8 cellular contexts compared by ENCODE assay signal in the genomic region with DNA sequence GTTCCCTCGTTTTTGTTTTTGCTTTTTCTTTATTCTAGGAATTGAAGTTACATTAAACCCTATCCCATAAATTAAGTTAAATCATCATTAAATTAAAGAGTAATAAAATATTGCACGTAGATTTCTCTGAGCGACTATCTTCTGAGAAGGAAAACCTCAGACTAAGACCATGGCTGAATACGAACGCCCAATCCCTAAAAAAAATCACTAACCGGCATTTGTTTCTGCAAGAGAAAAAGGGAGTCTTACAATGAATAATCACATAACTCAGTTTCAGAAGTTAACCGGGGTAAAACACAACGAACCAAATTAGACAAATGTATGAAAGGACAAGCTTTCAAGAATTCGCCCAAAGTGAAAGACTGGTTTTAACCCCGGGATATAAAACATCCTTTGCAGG. TPM values are rescaled to one million over a fixed set of nuclear protein-coding genes. Genes with fewer than 3 reads are reported as not detected.
A peak's percentile ranks its signal among the peaks of the same experiment; 100 is the strongest.
DNase-seq lines count a peak whose midpoint lies in the region; TF ChIP-seq lines count a peak whose summit lies in the region.

No MANE protein-coding gene starts in this region.

- H3K27ac ChIP-seq in PC-9 (peak overlapping the region; percentile 55), skeletal muscle tissue (ENCODE audit: low read depth, low read length) (no peak overlapping the region)

- H3K9me3 ChIP-seq in PC-9 (ENCODE audit: insufficient read depth, low read depth), result no peaks in the 10 kb centered on the region
- no peaks in the 10 kb centered on the region for H3K9me3 ChIP-seq in skeletal muscle tissue (ENCODE audit: control insufficient read depth in 3 of 3, low read length in 3 of 3)

- peak overlapping the region; percentile 64 to 76 (median 64) for H3K9ac ChIP-seq in skeletal muscle tissue (ENCODE audit: low read depth in 1 of 3, low read length in 3 of 3)

- TF ChIP-seq CTCF in PC-9 (conservative IDR thresholded peaks at IDR 0.05) (no peak), fibroblast of mammary gland (conservative IDR thresholded peaks at IDR 0.05; ENCODE audit: control insufficient read depth, insufficient read depth, low read depth, low read length) (no peak)

- H3K9me2 ChIP-seq in PC-9 (ENCODE audit: insufficient read depth), result no peaks in the 10 kb centered on the region

- H3K4me1 ChIP-seq in PC-9 (replicated peaks; ENCODE audit: insufficient read depth), result peaks cover 48% of the 10 kb centered on the region
- H3K4me1 ChIP-seq in skeletal muscle tissue (ENCODE audit: control insufficient read depth in 3 of 3, insufficient read depth in 3 of 3, low read length in 3 of 3), result peaks cover 22 to 34% (median 28%) of the 10 kb centered on the region in 3 donors

- DNase-seq in NCI-H2107 treated with DMSO at 0.1 percent for 48 hours (lab: John Stamatoyannopoulos, UW; ENCODE audit: unreplicated experiment) (peak; percentile 50), NCI-H2107 (lab: John Stamatoyannopoulos, UW) (no peak), PC-9 (no peak), fibroblast of mammary gland (ENCODE audit: low read depth) (no peak), MV-4-11 (lab: John Stamatoyannopoulos, UW) (no peak), AG08395 (ENCODE audit: low spot score) (no peak)
- no peak for DNase-seq in activated CD8-positive, alpha-beta memory T cell treated with anti-CD3 and anti-CD28 coated beads, Interleukin-2, amount 50 U/mL, for 4 hours

- H3K27me3 ChIP-seq in PC-9 (ENCODE audit: insufficient read depth, low read depth) (no peaks in the 10 kb centered on the region), skeletal muscle tissue (ENCODE audit: control insufficient read depth in 3 of 3, insufficient read depth in 3 of 3, low read length in 3 of 3) (no peaks in the 10 kb centered on the region)

- peaks cover 8% of the 10 kb centered on the region; the same call in 1 of the 2 replicates for H3K36me3 ChIP-seq in PC-9 (ENCODE audit: low read depth)
- no peaks in the 10 kb centered on the region for H3K36me3 ChIP-seq in skeletal muscle tissue (ENCODE audit: control insufficient read depth in 3 of 3, insufficient read depth in 3 of 3, low read length in 3 of 3)

- H4K20me1 ChIP-seq in PC-9 (ENCODE audit: insufficient read depth), result peaks cover 15% of the 10 kb centered on the region

- peak overlapping the region; percentile 94 for H3K4me2 ChIP-seq in PC-9

- POLR2A ChIA-PET in PC-9 (lab: Charles Lee; ENCODE audit: unreplicated experiment), result interaction anchor here (0.6 kb wide), 1 partner anchor 46 kb away, joined by 4 read pairs; no protein-coding TSS in a partner anchor

- intact Hi-C loops in PC-9 (cut with micrococcal nuclease; ENCODE audit: unreplicated experiment), result loop anchor here (5.0 kb wide), 1 partner anchor 49 kb away; no protein-coding TSS in a partner anchor

- CTCF ChIA-PET in PC-9 (lab: Charles Lee), result interaction anchor here (0.6 to 0.7 kb wide), 2 partner anchors 50 to 93 kb away, joined by 3 read pairs; no protein-coding TSS in a partner anchor

- no TSS peak for BruUV-seq in PC-9 (replicated peaks; lab: Mats Ljungman, UMichigan)

- H3K4me3 ChIP-seq in PC-9 (peak overlapping the region; percentile 95), fibroblast of mammary gland (ENCODE audit: control insufficient read depth, low read depth, low read length) (peak overlapping the region; percentile 49), skeletal muscle tissue (ENCODE audit: low read length in 3 of 3) (peak overlapping the region; percentile 61 to 90 (median 76))

- peaks cover 39% of the 10 kb centered on the region for H3F3A ChIP-seq in PC-9 (ENCODE audit: insufficient read depth, low read depth)

- H3K79me2 ChIP-seq in PC-9 (ENCODE audit: low read depth), result peaks cover 70% of the 10 kb centered on the region

- no peak overlapping the region for H2AFZ ChIP-seq in PC-9

RNA-seq across cellular contexts. Expression of a gene that starts 1.3 kb away (rescaled TPM):
- 19.6 and 44.2 TPM in 2 replicates for total RNA-seq in PC-9 (2021)
- total RNA-seq in skeletal muscle tissue, result 13.0 TPM

RNA-seq across cellular contexts. Expression of a gene that starts 43.8 kb away (rescaled TPM):
- total RNA-seq in PC-9 (2021), result 134 and 139 TPM in 2 replicates
- total RNA-seq in skeletal muscle tissue, result not detected

RNA-seq across cellular contexts. Expression of a gene that starts 45.2 kb away (rescaled TPM):
- total RNA-seq in PC-9 (2021), result not detected in 2 replicates
- not detected for total RNA-seq in skeletal muscle tissue

Comparison
In these comparisons a context has a peak if more than half of its experiments do, and no peak if none do; other contexts are left out.
1. RNA of a gene that starts 43.8 kb away (total RNA-seq): 134 to 139 TPM in PC-9; not detected in skeletal muscle tissue (single experiment); every median in the first group is over 100 times any median in the second.
2. Peak in every context shown above with its lines, with median percentiles within 50 percentile points of each other: H3K4me3 ChIP-seq.